ENCODE assay signal across 1 cellular context in the genomic region with DNA sequence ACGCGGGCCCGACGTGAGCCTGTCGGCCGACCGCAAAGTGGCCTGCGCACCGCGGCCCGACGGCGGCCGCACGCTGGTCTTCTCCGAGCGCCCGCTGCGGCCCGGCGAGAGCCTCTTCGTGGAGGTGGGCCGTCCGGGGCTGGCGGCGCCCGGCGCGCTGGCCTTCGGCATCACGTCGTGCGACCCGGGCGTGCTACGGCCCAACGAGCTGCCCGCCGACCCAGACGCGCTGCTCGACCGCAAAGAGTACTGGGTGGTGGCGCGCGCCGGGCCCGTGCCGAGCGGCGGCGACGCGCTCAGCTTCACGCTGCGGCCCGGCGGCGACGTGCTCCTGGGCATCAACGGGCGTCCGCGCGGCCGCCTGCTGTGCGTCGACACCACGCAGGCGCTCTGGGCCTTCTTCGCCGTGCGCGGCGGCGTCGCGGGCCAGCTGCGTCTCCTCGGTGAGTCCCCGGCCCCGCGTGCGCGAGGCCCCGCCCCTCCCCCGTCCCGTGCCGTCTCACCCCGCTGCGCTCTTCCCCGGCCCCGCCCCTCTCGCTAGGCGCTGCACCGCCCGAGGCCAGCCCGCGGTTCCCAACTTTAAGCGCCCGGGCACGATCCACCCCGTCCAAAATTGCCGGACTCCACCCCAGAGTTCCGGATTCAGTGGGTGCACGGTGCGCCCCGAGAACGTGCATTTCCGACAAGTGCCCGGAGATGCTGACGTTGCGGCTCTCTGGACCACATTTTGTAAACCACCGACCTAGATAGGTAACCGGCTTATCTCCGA.
TF ChIP-seq lines count a peak whose summit lies in the region.

No MANE protein-coding gene starts in this region.

TF ChIP-seq in H1, 55 proteins besides CTCF, POLR2A, EP300 and RAD21:
- TF ChIP-seq, protein P1, sequence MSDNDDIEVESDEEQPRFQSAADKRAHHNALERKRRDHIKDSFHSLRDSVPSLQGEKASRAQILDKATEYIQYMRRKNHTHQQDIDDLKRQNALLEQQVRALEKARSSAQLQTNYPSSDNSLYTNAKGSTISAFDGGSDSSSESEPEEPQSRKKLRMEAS (IDR thresholded peaks at IDR 0.05): peak; percentile 80
- TF ChIP-seq JUND (IDR thresholded peaks at IDR 0.05; ENCODE audit: low read length) (no peak), PHF8 (conservative IDR thresholded peaks at IDR 0.05; ENCODE audit: low read depth, low read length) (0 out of 2 replicates have a peak, but pooled peaks have one; percentile 34), KDM4A (IDR thresholded peaks at IDR 0.05; ENCODE audit: low read depth, low read length, severe bottlenecking) (peak; percentile 91), NANOG (IDR thresholded peaks at IDR 0.05; ENCODE audit: insufficient read depth, low read depth, low read length, poor library complexity, severe bottlenecking) (no peak), MAFK (IDR thresholded peaks at IDR 0.05; ENCODE audit: low read depth, low read length) (no peak), BACH1 (IDR thresholded peaks at IDR 0.05; ENCODE audit: low read length) (no peak), SUZ12 (IDR thresholded peaks at IDR 0.05; ENCODE audit: low read length) (0 out of 2 replicates have a peak, but pooled peaks have one; percentile 14), EZH2 (IDR thresholded peaks at IDR 0.05; ENCODE audit: low read depth, low read length, severe bottlenecking) (peak; percentile 33), CBX8 (IDR thresholded peaks at IDR 0.05; ENCODE audit: borderline replicate concordance, low read depth, low read length) (no peak), CREB1 (IDR thresholded peaks at IDR 0.05) (peak; percentile 55), ASH2L (IDR thresholded peaks at IDR 0.05; ENCODE audit: low read length) (peak; percentile 21)
